In the genomic region with DNA sequence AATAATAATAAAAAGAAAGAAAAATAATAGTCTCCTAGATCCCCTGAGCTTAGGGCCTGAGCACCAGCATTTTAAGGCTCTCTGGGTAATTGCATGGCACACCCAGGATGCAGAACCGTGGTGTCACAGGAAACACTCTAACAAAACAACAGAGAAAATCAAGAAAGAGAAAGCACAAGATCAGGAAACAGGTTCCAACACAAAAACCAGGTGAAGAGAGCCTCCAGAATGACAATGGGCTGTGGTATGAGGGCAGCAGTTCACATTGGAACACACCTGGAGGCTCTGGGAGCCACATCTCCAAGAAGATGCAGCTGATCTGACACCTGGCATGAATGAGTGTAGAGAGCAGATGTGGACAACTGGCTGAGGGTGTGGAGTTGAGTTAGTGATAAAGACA, we compare ENCODE assay signal across 23 cellular contexts. TPM values are rescaled to one million over a fixed set of nuclear protein-coding genes. Genes with fewer than 3 reads are reported as not detected.
DNase-seq lines count a peak whose midpoint lies in the region; ATAC-seq and TF ChIP-seq lines count a peak whose summit lies in the region.
"Had no signal": no experiment of that assay in that cellular context is flagged by ENCODE, and none has a peak within 500 bp of the region (broad histone marks: within the 10 kb centered on the region; RNA-seq: fewer than 3 reads in every experiment).

No MANE protein-coding gene starts in this region.

- H3K4me3 Mint-ChIP-seq in activated T-cell treated with anti-CD3 and anti-CD28 coated beads, Interleukin-2, amount 50 U/mL, for 24 hours: no peak overlapping the region
- peak overlapping the region; percentile 70 for H3K4me3 Mint-ChIP-seq in T-helper 1 cell treated with Interleukin-12 subunit alpha and Interleukin-12 subunit beta and Interleukin-4 antibody, amounts not matched to agents 30 μg/mL and 1 μg/mL, for 36 hours
- no peak overlapping the region for H3K4me3 Mint-ChIP-seq in stimulated activated effector memory CD8-positive, alpha-beta T cell treated with anti-CD3 and anti-CD28 coated beads, Interleukin-12 subunit alpha, Interleukin-12 subunit beta, amount 100 ng/mL, for 72 hours
- H3K4me3 Mint-ChIP-seq in progenitor cell of endocrine pancreas (ENCODE audit: low read depth): no peak overlapping the region

- H3K27ac ChIP-seq in effector memory CD4-positive, alpha-beta T cell (ENCODE audit: insufficient read depth, low read length, poor library complexity, severe bottlenecking): peak overlapping the region; percentile 53
- no peak overlapping the region for H3K27ac ChIP-seq in psoas muscle
- H3K27ac ChIP-seq: BLaER1 treated with 17β-estradiol and CSF1 and Interleukin-3, amounts not matched to agents 10 nM and 100 nM; brain microvascular endothelial cell; colonic mucosa; uterus had no signal

- 52 to 78% (median 60%) methylated on average over 1 of the region's 1 CpG for WGBS in psoas muscle, 3 donors

- H3K27me3 Mint-ChIP-seq in activated T-cell treated with anti-CD3 and anti-CD28 coated beads, Interleukin-2, amount 50 U/mL, for 24 hours: peaks cover 5% of the 10 kb centered on the region
- H3K27me3 Mint-ChIP-seq in T-helper 1 cell treated with Interleukin-12 subunit alpha and Interleukin-12 subunit beta and Interleukin-4 antibody, amounts not matched to agents 30 μg/mL and 1 μg/mL, for 36 hours (ENCODE audit: low read depth): peaks cover 10% of the 10 kb centered on the region
- H3K27me3 Mint-ChIP-seq in progenitor cell of endocrine pancreas: peaks cover 7% of the 10 kb centered on the region

- no peaks in the 10 kb centered on the region for H3K9me3 ChIP-seq in effector memory CD4-positive, alpha-beta T cell (ENCODE audit: control insufficient read depth, low read length)
- no peaks in the 10 kb centered on the region for H3K9me3 ChIP-seq in psoas muscle
- H3K9me3 ChIP-seq: colonic mucosa, uterus had no signal

- no peaks in the 10 kb centered on the region for H3K36me3 Mint-ChIP-seq in activated T-cell treated with anti-CD3 and anti-CD28 coated beads, Interleukin-2, amount 50 U/mL, for 24 hours (ENCODE audit: low read depth)
- peaks cover 6% of the 10 kb centered on the region for H3K36me3 Mint-ChIP-seq in T-helper 1 cell treated with Interleukin-12 subunit alpha and Interleukin-12 subunit beta and Interleukin-4 antibody, amounts not matched to agents 30 μg/mL and 1 μg/mL, for 36 hours (ENCODE audit: low read depth)
- no peaks in the 10 kb centered on the region for H3K36me3 Mint-ChIP-seq in stimulated activated effector memory CD8-positive, alpha-beta T cell treated with anti-CD3 and anti-CD28 coated beads, Interleukin-12 subunit alpha, Interleukin-12 subunit beta, amount 100 ng/mL, for 72 hours
- H3K36me3 Mint-ChIP-seq in progenitor cell of endocrine pancreas (ENCODE audit: insufficient read depth): peaks cover 8% of the 10 kb centered on the region

- H3K9me3 Mint-ChIP-seq in activated T-cell treated with anti-CD3 and anti-CD28 coated beads, Interleukin-2, amount 50 U/mL, for 24 hours: peaks cover 11% of the 10 kb centered on the region
- H3K9me3 Mint-ChIP-seq in T-helper 1 cell treated with Interleukin-12 subunit alpha and Interleukin-12 subunit beta and Interleukin-4 antibody, amounts not matched to agents 30 μg/mL and 1 μg/mL, for 36 hours: peaks cover 12% of the 10 kb centered on the region
- H3K9me3 Mint-ChIP-seq in stimulated activated effector memory CD8-positive, alpha-beta T cell treated with anti-CD3 and anti-CD28 coated beads, Interleukin-12 subunit alpha, Interleukin-12 subunit beta, amount 100 ng/mL, for 72 hours: peaks cover 9% of the 10 kb centered on the region
- peaks cover 13% of the 10 kb centered on the region for H3K9me3 Mint-ChIP-seq in progenitor cell of endocrine pancreas (ENCODE audit: low read depth)

- no peaks in the 10 kb centered on the region for H3K27me3 ChIP-seq in effector memory CD4-positive, alpha-beta T cell (replicated peaks; ENCODE audit: control insufficient read depth, insufficient read depth, low read length, poor library complexity, severe bottlenecking)
- no peaks in the 10 kb centered on the region for H3K27me3 ChIP-seq in psoas muscle (ENCODE audit: insufficient read depth in 3 of 3, low read length in 2 of 3)
- H3K27me3 ChIP-seq: BLaER1 treated with 17β-estradiol and CSF1 and Interleukin-3, amounts not matched to agents 10 nM and 100 nM; brain microvascular endothelial cell; colonic mucosa; uterus had no signal

- TF ChIP-seq CTCF in progenitor cell of endocrine pancreas (IDR thresholded peaks at IDR 0.05; ENCODE audit: unreplicated experiment): no peak
- no peak for TF ChIP-seq CTCF in psoas muscle (IDR thresholded peaks at IDR 0.05)

- no peak overlapping the region for H3K4me3 ChIP-seq in effector memory CD4-positive, alpha-beta T cell (ENCODE audit: insufficient read depth, low read depth, low read length, poor library complexity, severe bottlenecking)
- H3K4me3 ChIP-seq in psoas muscle: no peak overlapping the region
- H3K4me3 ChIP-seq: BLaER1 treated with 17β-estradiol and CSF1 and Interleukin-3, amounts not matched to agents 10 nM and 100 nM; colonic mucosa; uterus had no signal

- H3K36me3 ChIP-seq in effector memory CD4-positive, alpha-beta T cell (ENCODE audit: control insufficient read depth, insufficient read depth, low read length): no peaks in the 10 kb centered on the region
- H3K36me3 ChIP-seq in psoas muscle (ENCODE audit: insufficient read depth in 1 of 2, low read depth in 1 of 2): no peaks in the 10 kb centered on the region
- H3K36me3 ChIP-seq: BLaER1 treated with 17β-estradiol and CSF1 and Interleukin-3, amounts not matched to agents 10 nM and 100 nM; brain microvascular endothelial cell; colonic mucosa; uterus had no signal

- H3K27ac Mint-ChIP-seq in activated T-cell treated with anti-CD3 and anti-CD28 coated beads, Interleukin-2, amount 50 U/mL, for 24 hours: no peak overlapping the region
- peak overlapping the region; percentile 96 for H3K27ac Mint-ChIP-seq in T-helper 1 cell treated with Interleukin-12 subunit alpha and Interleukin-12 subunit beta and Interleukin-4 antibody, amounts not matched to agents 30 μg/mL and 1 μg/mL, for 36 hours
- H3K27ac Mint-ChIP-seq in stimulated activated effector memory CD8-positive, alpha-beta T cell treated with anti-CD3 and anti-CD28 coated beads, Interleukin-12 subunit alpha, Interleukin-12 subunit beta, amount 100 ng/mL, for 72 hours: peak overlapping the region; percentile 65
- H3K27ac Mint-ChIP-seq in progenitor cell of endocrine pancreas: no peak overlapping the region

- peaks cover 18% of the 10 kb centered on the region for H3K4me1 ChIP-seq in effector memory CD4-positive, alpha-beta T cell (ENCODE audit: control insufficient read depth, insufficient read depth, low read length, poor library complexity, severe bottlenecking)
- H3K4me1 ChIP-seq in psoas muscle: peaks cover 3% of the 10 kb centered on the region
- H3K4me1 ChIP-seq: colonic mucosa had no signal

- peaks cover 7% of the 10 kb centered on the region for H3K4me1 Mint-ChIP-seq in activated T-cell treated with anti-CD3 and anti-CD28 coated beads, Interleukin-2, amount 50 U/mL, for 24 hours (ENCODE audit: low read depth)
- peaks cover 10% of the 10 kb centered on the region for H3K4me1 Mint-ChIP-seq in T-helper 1 cell treated with Interleukin-12 subunit alpha and Interleukin-12 subunit beta and Interleukin-4 antibody, amounts not matched to agents 30 μg/mL and 1 μg/mL, for 36 hours (ENCODE audit: low read depth)
- H3K4me1 Mint-ChIP-seq in stimulated activated effector memory CD8-positive, alpha-beta T cell treated with anti-CD3 and anti-CD28 coated beads, Interleukin-12 subunit alpha, Interleukin-12 subunit beta, amount 100 ng/mL, for 72 hours: peaks cover 9% of the 10 kb centered on the region
- peaks cover 18% of the 10 kb centered on the region for H3K4me1 Mint-ChIP-seq in progenitor cell of endocrine pancreas (ENCODE audit: low read depth)

- peak; percentile 9 for DNase-seq in activated T-cell treated with anti-CD3 and anti-CD28 coated beads, Interleukin-2, amount 50 U/mL, for 24 hours
- no peak for DNase-seq in activated T-cell treated with anti-CD3 and anti-CD28 coated beads, Interleukin-2, amount 50 U/mL, for 1 hour
- no peak for DNase-seq in effector memory CD4-positive, alpha-beta T cell
- DNase-seq in stimulated activated effector memory CD8-positive, alpha-beta T cell treated with anti-CD3 and anti-CD28 coated beads, Interleukin-12 subunit alpha, Interleukin-12 subunit beta, amount 100 ng/mL, for 72 hours (ENCODE audit: low spot score in 2 of 2): no peak
- no peak for DNase-seq in progenitor cell of endocrine pancreas (ENCODE audit: low spot score, unreplicated experiment)
- no peak for DNase-seq in psoas muscle
- DNase-seq: activated CD8-positive, alpha-beta memory T cell treated with anti-CD3 and anti-CD28 coated beads, Interleukin-2, amount 50 U/mL, for 48 hours; brain microvascular endothelial cell; colonic mucosa; foreskin melanocyte; GDM1; hippocampal formation; NCI-H146; NCI-H2171 treated with DMSO at 0.1 percent for 48 hours; NCI-H69 had no signal

- intact Hi-C loops in psoas muscle (cut with DNase I): no loop called here

- ATAC-seq in stimulated activated effector memory CD8-positive, alpha-beta T cell treated with anti-CD3 and anti-CD28 coated beads, Interleukin-12 subunit alpha, Interleukin-12 subunit beta, amount 100 ng/mL, for 72 hours: no peak
- ATAC-seq in GM19455 (IDR thresholded peaks at IDR 0.05; ENCODE audit: unreplicated experiment) (no peak), psoas muscle (no peak)

RNA-seq across cellular contexts. Expression of a gene that starts 7.1 kb away (rescaled TPM):
- 1.5 and 1.6 TPM in 2 replicates for total RNA-seq in progenitor cell of endocrine pancreas
- total RNA-seq in psoas muscle: 10 to 100 TPM; 16.4 to 29.0 (median 21.3) TPM
- polyA plus RNA-seq in psoas muscle: 10 to 100 TPM; 12.0 to 15.4 (median 15.2) TPM
- total RNA-seq: A673; osteocyte; T-helper 1 cell treated with Interleukin-12 subunit alpha and Interleukin-12 subunit beta and Interleukin-4 antibody, amounts not matched to agents 30 ng/mL and 1 ng/mL, for 36 hours had no signal

RNA-seq across cellular contexts. Expression of a gene that starts 8.1 kb away (rescaled TPM):
- 14.6 and 17.5 TPM in 2 replicates for total RNA-seq in progenitor cell of endocrine pancreas
- 10 to 100 TPM in 1 of 4 donors, 1 to 10 TPM in 3; 5.8 to 11.9 (median 9.0) TPM for total RNA-seq in psoas muscle
- polyA plus RNA-seq in psoas muscle: 10 to 100 TPM; 11.0 to 21.3 (median 14.8) TPM
- total RNA-seq: A673, myocyte, osteocyte had no signal

RNA-seq across cellular contexts. Expression of a gene that starts 17.9 kb away (rescaled TPM):
- total RNA-seq in progenitor cell of endocrine pancreas (not detected in 2 replicates), psoas muscle (10 to 100 TPM; 19.1 to 37.8 (median 26.7) TPM)
- polyA plus RNA-seq in psoas muscle: 10 to 100 TPM; 34.9 to 69.5 (median 42.5) TPM
- total RNA-seq: A673; osteocyte; T-helper 1 cell treated with Interleukin-12 subunit alpha and Interleukin-12 subunit beta and Interleukin-4 antibody, amounts not matched to agents 30 ng/mL and 1 ng/mL, for 36 hours had no signal

Comparison
In these comparisons a context has a peak if more than half of its experiments do, and no peak if none do; other contexts are left out.
1. H3K27ac Mint-ChIP-seq: peak in T-helper 1 cell treated with Interleukin-12 subunit alpha and Interleukin-12 subunit beta and Interleukin-4 antibody, amounts not matched to agents 30 μg/mL and 1 μg/mL, for 36 hours (single experiment) and stimulated activated effector memory CD8-positive, alpha-beta T cell treated with anti-CD3 and anti-CD28 coated beads, Interleukin-12 subunit alpha, Interleukin-12 subunit beta, amount 100 ng/mL, for 72 hours (single experiment); none in activated T-cell treated with anti-CD3 and anti-CD28 coated beads, Interleukin-2, amount 50 U/mL, for 24 hours (single experiment) and progenitor cell of endocrine pancreas (single experiment).
2. RNA of a gene that starts 17.9 kb away (total RNA-seq): 19.1 to 37.8 TPM in psoas muscle; not detected in progenitor cell of endocrine pancreas; every median in the first group is over 10 times any median in the second.